8 cellular contexts compared by ENCODE assay signal in the genomic region with DNA sequence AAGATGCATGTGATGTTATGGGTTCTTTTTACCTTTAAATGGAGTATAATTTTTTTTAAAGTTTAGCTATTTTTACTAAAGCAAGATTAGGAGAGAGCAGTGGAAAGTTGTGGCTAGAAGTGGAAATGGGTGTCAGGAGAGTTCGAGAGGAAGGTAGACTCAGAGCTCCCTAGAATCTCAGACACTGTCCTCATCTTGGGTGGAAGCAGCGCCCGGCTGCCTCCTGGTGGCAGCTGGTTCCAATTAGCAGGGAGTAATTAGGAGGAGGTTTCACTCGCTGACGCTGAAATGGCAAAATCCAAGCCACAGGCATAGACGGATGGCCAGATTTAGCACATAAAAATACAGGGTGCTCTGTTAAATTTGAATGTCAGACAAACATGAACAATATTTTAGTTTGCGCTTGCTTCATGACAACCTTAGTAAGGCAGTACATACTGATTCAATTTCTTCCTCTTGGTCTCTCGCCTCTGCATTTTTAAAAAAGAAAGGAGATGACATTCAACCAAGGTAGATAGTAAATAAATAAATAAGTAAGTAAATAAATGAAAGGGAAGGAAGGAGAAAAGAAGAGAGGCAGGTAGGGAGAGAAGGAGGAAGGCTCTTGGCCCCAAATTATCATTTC. TPM values are rescaled to one million over a fixed set of nuclear protein-coding genes. Genes with fewer than 3 reads are reported as not detected.
A peak's percentile ranks its signal among the peaks of the same experiment; 100 is the strongest.
DNase-seq lines count a peak whose midpoint lies in the region; FAIRE-seq and TF ChIP-seq lines count a peak whose summit lies in the region.

No MANE protein-coding gene starts in this region.

- DNase-seq in AG04449 (ENCODE audit: low read depth, low spot score) (no peak), Karpas-422 (peak; percentile 64), SK-MEL-5 (ENCODE audit: low read depth, low spot score) (peak; percentile 70), bronchial epithelial cell (ENCODE audit: low read depth) (peak; percentile 43), kidney tubule cell (ENCODE audit: low spot score) (peak; percentile 62), cortex of kidney (lab: John Stamatoyannopoulos, UW) (no peak)
- peak; percentile 30 to 34 for DNase-seq in stimulated activated CD4-positive, alpha-beta T cell treated with anti-CD3 and anti-CD28 coated beads, Interleukin-2, amount 100 ng/mL, for 48 hours

- no peaks in the 10 kb centered on the region for H3K79me2 ChIP-seq in Karpas-422 (ENCODE audit: low read length)

- H3K9me2 ChIP-seq in Karpas-422 (replicated peaks; ENCODE audit: insufficient read depth, low read length): no peaks in the 10 kb centered on the region

- H3K4me1 ChIP-seq in Karpas-422 (ENCODE audit: low read length): no peaks in the 10 kb centered on the region

- H4K20me1 ChIP-seq in Karpas-422 (ENCODE audit: insufficient read depth, low read depth, low read length): no peaks in the 10 kb centered on the region

- H3K36me3 ChIP-seq in Karpas-422 (ENCODE audit: insufficient read depth, low read length): no peaks in the 10 kb centered on the region
- H3K36me3 ChIP-seq in bronchial epithelial cell (ENCODE audit: control insufficient read depth, insufficient read depth, low read length): no peaks in the 10 kb centered on the region

- no peak overlapping the region for H3K4me2 ChIP-seq in Karpas-422 (ENCODE audit: low read depth, low read length, poor library complexity, severe bottlenecking)

- POLR2A ChIA-PET in AG04449 (lab: Yijun Ruan, JAX): interaction anchor here (0.5 to 0.7 kb wide), 2 partner anchors 122 to 321 kb away, joined by 3 read pairs; no protein-coding TSS in a partner anchor

- H3K9ac ChIP-seq in Karpas-422 (ENCODE audit: low read length): no peak overlapping the region

- in situ Hi-C loops in SK-MEL-5 (cut with HindIII; ENCODE audit: low pct_unique_long_range_greater_than_20kb, low sequenced_read_pairs): no loop called here

- TF ChIP-seq CTCF in AG04449 (IDR thresholded peaks at IDR 0.05; ENCODE audit: insufficient read depth, low read length, missing control alignments) (peak; percentile 78), GM12874 (IDR thresholded peaks at IDR 0.05; ENCODE audit: insufficient read depth, low read depth, low read length) (peak; percentile 66), bronchial epithelial cell (IDR thresholded peaks at IDR 0.05; ENCODE audit: insufficient read depth, low read length, severe bottlenecking) (peak; percentile 78)

- no peak overlapping the region for H3K27ac ChIP-seq in Karpas-422 (ENCODE audit: low read length)

- H3K4me3 ChIP-seq in AG04449 (ENCODE audit: low read depth, low read length): no peak overlapping the region
- no peak overlapping the region for H3K4me3 ChIP-seq in Karpas-422 (ENCODE audit: low read length)
- H3K4me3 ChIP-seq in bronchial epithelial cell (ENCODE audit: low read depth, low read length): no peak overlapping the region

- no peak overlapping the region for H2AFZ ChIP-seq in Karpas-422 (ENCODE audit: low read length)

- CTCF ChIA-PET in AG04449 (lab: Yijun Ruan, JAX): interaction anchor here (0.6 to 6.0 kb wide), 33 partner anchors 8 to 517 kb away, joined by 3 to 81 read pairs (median 3); a partner anchor contains a TSS

- FAIRE-seq in bronchial epithelial cell (lab: Jason Lieb, UNC): no peak

- H3K27me3 ChIP-seq in Karpas-422 (ENCODE audit: low read length) (no peaks in the 10 kb centered on the region), bronchial epithelial cell (ENCODE audit: control insufficient read depth, insufficient read depth, low read length) (no peaks in the 10 kb centered on the region)

- no peaks in the 10 kb centered on the region for H3K9me3 ChIP-seq in Karpas-422 (ENCODE audit: low read length)

RNA-seq across cellular contexts. Expression of a gene that starts 58.5 kb away (rescaled TPM):
- total RNA-seq in Karpas-422 (2014; rRNA removed; shearing (Covaris generic); ENCODE audit: low replicate concordance): not detected in 2 replicates
- total RNA-seq in SK-MEL-5 (2014; rRNA removed; shearing (Covaris generic)): not detected in 2 replicates
- not detected in 2 replicates for polyA plus RNA-seq in SK-MEL-5 (2015; cell fraction: cytosol; rRNA removed)
- not detected in 2 replicates for polyA plus RNA-seq in SK-MEL-5 (2015; cell fraction: nucleus; rRNA removed)
- not detected in 2 replicates for total RNA-seq in bronchial epithelial cell

Comparison
In these comparisons a context has a peak if more than half of its experiments do, and no peak if none do; other contexts are left out.
1. DNase-seq: peak in Karpas-422 (single experiment), SK-MEL-5 (single experiment), bronchial epithelial cell (single experiment), kidney tubule cell (single experiment) and stimulated activated CD4-positive, alpha-beta T cell treated with anti-CD3 and anti-CD28 coated beads, Interleukin-2, amount 100 ng/mL, for 48 hours (2 of 2); none in AG04449 (single experiment) and cortex of kidney (single experiment).
2. Peak in every context shown above with its lines, with median percentiles within 50 percentile points of each other: CTCF ChIP-seq.